8 cellular contexts compared by ENCODE assay signal in genomic region chr9:70410368-70410767, GRCh38. TPM values are rescaled to one million over a fixed set of nuclear protein-coding genes. Genes with fewer than 3 reads are reported as not detected.
DNase-seq lines count a peak whose midpoint lies in the region; ATAC-seq and TF ChIP-seq lines count a peak whose summit lies in the region.

No MANE protein-coding gene starts in this region.

- no peak for TF ChIP-seq CTCF in AG04450 (IDR thresholded peaks at IDR 0.05; ENCODE audit: low read depth, low read length)
- TF ChIP-seq CTCF in KMS-11 (conservative IDR thresholded peaks at IDR 0.05; ENCODE audit: low read depth, low read length) = no peak
- no peak for TF ChIP-seq CTCF in brain microvascular endothelial cell (IDR thresholded peaks at IDR 0.05; ENCODE audit: low read depth, low read length, missing control alignments)

- H3K27ac ChIP-seq in AG04450 (ENCODE audit: low read depth, low read length) (no peak overlapping the region), KMS-11 (peak overlapping the region; percentile 89), brain microvascular endothelial cell (peak overlapping the region; percentile 98)

- POLR2A ChIA-PET in AG04450 (lab: Yijun Ruan, JAX) = interaction anchor here (0.5 to 1.7 kb wide), 4 partner anchors 9 to 154 kb away, joined by 3 to 15 read pairs (median 4); no protein-coding TSS in a partner anchor

- CTCF ChIA-PET in AG04450 (lab: Charles Lee) = interaction anchor here (1.2 to 1.6 kb wide), 2 partner anchors 70 to 192 kb away, joined by 5 to 11 read pairs; no protein-coding TSS in a partner anchor

- peak overlapping the region; percentile 96 for H3K4me2 ChIP-seq in KMS-11

- H3K36me3 ChIP-seq in KMS-11 (ENCODE audit: insufficient read depth) (no peaks in the 10 kb centered on the region), brain microvascular endothelial cell (replicated peaks) (no peaks in the 10 kb centered on the region), mucosa of stomach (ENCODE audit: control insufficient read depth, insufficient read depth, low read length) (no peaks in the 10 kb centered on the region)

- H2AFZ ChIP-seq in KMS-11 (ENCODE audit: low read depth) = 0 out of 2 replicates have a peak overlapping the region, but pooled peaks have one; percentile 67

- in situ Hi-C loops in brain microvascular endothelial cell (cut with HindIII; ENCODE audit: low pct_ligation_motif_present, low sequenced_read_pairs) = loop anchor here (25.0 kb wide), 1 partner anchor 177 kb away; no protein-coding TSS in a partner anchor

- H3K9ac ChIP-seq in KMS-11 (peak overlapping the region; percentile 81; the same call in 1 of the 2 replicates), mucosa of stomach (ENCODE audit: low read length) (peak overlapping the region; percentile 100)

- DNase-seq in AG04450 (ENCODE audit: low read depth, low spot score) (no peak), brain microvascular endothelial cell (no peak), DMS153 treated with DMSO at 0.1 percent for 48 hours (lab: John Stamatoyannopoulos, UW; ENCODE audit: unreplicated experiment) (no peak), ecto neural progenitor cell (ENCODE audit: low spot score) (no peak)
- DNase-seq in stimulated activated CD4-positive, alpha-beta T cell treated with anti-CD3 and anti-CD28 coated beads, Interleukin-12 subunit alpha, Interleukin-12 subunit beta, amount 100 ng/mL, for 4 hours = no peak

- H3K4me3 ChIP-seq in AG04450 (ENCODE audit: low read depth, low read length) (peak overlapping the region; percentile 98), KMS-11 (IDR thresholded peaks at IDR 0.05; ENCODE audit: insufficient read depth, low read depth, low read length) (no peak overlapping the region), brain microvascular endothelial cell (ENCODE audit: low read depth, low read length) (peak overlapping the region; percentile 96), mucosa of stomach (ENCODE audit: low read length) (peak overlapping the region; percentile 92)

- peaks cover 63% of the 10 kb centered on the region for H3K79me2 ChIP-seq in KMS-11 (ENCODE audit: insufficient read depth, low read depth)

- no peaks in the 10 kb centered on the region for H4K20me1 ChIP-seq in KMS-11 (ENCODE audit: insufficient read depth)

- H3K27me3 ChIP-seq in AG04450 (ENCODE audit: control insufficient read depth, insufficient read depth, low read length) (no peaks in the 10 kb centered on the region), KMS-11 (ENCODE audit: insufficient read depth, low read depth) (no peaks in the 10 kb centered on the region), brain microvascular endothelial cell (replicated peaks) (no peaks in the 10 kb centered on the region), mucosa of stomach (ENCODE audit: control insufficient read depth, insufficient read depth, low read length) (no peaks in the 10 kb centered on the region)

- H3K4me1 ChIP-seq in KMS-11 (ENCODE audit: low read depth, poor library complexity, severe bottlenecking) = peaks cover 41% of the 10 kb centered on the region
- peaks cover 36% of the 10 kb centered on the region for H3K4me1 ChIP-seq in mucosa of stomach (ENCODE audit: control insufficient read depth, insufficient read depth, low read length)

- ATAC-seq in GM19035 (IDR thresholded peaks at IDR 0.05; ENCODE audit: unreplicated experiment) = no peak

- no peaks in the 10 kb centered on the region; the same call in 1 of the 2 replicates for H3K9me3 ChIP-seq in AG04450 (ENCODE audit: control insufficient read depth, insufficient read depth, low read length)
- H3K9me3 ChIP-seq in mucosa of stomach (ENCODE audit: control insufficient read depth, low read length) = no peaks in the 10 kb centered on the region

RNA-seq across cellular contexts. Expression of gene KLF9, which starts 4.1 kb away (rescaled TPM):
- polyA plus RNA-seq in AG04450 (2011; rRNA removed) = 13.2 and 14.9 TPM in 2 replicates
- 14.3 and 15.3 TPM in 2 replicates for polyA minus RNA-seq in AG04450 (2011; rRNA and poly(A)+ RNA removed)
